ENCODE assay signal across 8 cellular contexts in genomic region chr18:12883684-12884520, GRCh38. TPM values are rescaled to one million over a fixed set of nuclear protein-coding genes. Genes with fewer than 3 reads are reported as not detected.
DNase-seq lines count a peak whose midpoint lies in the region; ATAC-seq and TF ChIP-seq lines count a peak whose summit lies in the region.

Gene PTPN2, minus strand, starts transcription at chr18:12884237. Its CDS starts 96 bp downstream, at chr18:12884141.

- H3K9me3 ChIP-seq in Panc1 (ENCODE audit: control insufficient read depth, insufficient read depth, low read depth, low read length) (no peaks in the 10 kb centered on the region), esophagus (ENCODE audit: control insufficient read depth in 2 of 2, insufficient read depth in 1 of 2, low read depth in 1 of 2, low read length in 1 of 2) (no peaks in the 10 kb centered on the region), muscle layer of duodenum (ENCODE audit: control insufficient read depth in 1 of 2, low read length in 2 of 2) (no peaks in the 10 kb centered on the region)

- H3K9me3 Mint-ChIP-seq in activated T-cell treated with anti-CD3 and anti-CD28 coated beads, Interleukin-2, amount 50 U/mL, for 4 hours = no peaks in the 10 kb centered on the region

- TF ChIP-seq CTCF in KMS-11 (conservative IDR thresholded peaks at IDR 0.05; ENCODE audit: low read depth, low read length) (no peak), Panc1 (IDR thresholded peaks at IDR 0.05) (no peak)

- no TSS peak for BruUV-seq in Panc1 (replicated peaks; lab: Mats Ljungman, UMichigan)

- peak within 1 kb of the TSS; percentile 74 for H3K4me2 ChIP-seq in KMS-11

- WGBS in esophagus, 2 donors = 0% methylated on average over 85 to 111 of the region's 111 CpGs

- H3K27me3 ChIP-seq in KMS-11 (ENCODE audit: insufficient read depth, low read depth) (no peaks in the 10 kb centered on the region), Panc1 (ENCODE audit: control insufficient read depth, insufficient read depth, low read length) (no peaks in the 10 kb centered on the region), esophagus (ENCODE audit: control insufficient read depth in 1 of 2, insufficient read depth in 2 of 2, low read length in 2 of 2) (no peaks in the 10 kb centered on the region), muscle layer of duodenum (ENCODE audit: low read depth, low read length) (no peaks in the 10 kb centered on the region)

- H2AFZ ChIP-seq in KMS-11 (ENCODE audit: low read depth) = peak within 1 kb of the TSS; percentile 65; the same call in 1 of the 2 replicates

- no peak within 1 kb of the TSS for H3K4me3 ChIP-seq in KMS-11 (IDR thresholded peaks at IDR 0.05; ENCODE audit: insufficient read depth, low read depth, low read length)
- H3K4me3 ChIP-seq in Panc1 (ENCODE audit: low read depth in 2 of 2, low read length in 2 of 2) = peak within 1 kb of the TSS; percentile 84 to 93
- peak within 1 kb of the TSS; percentile 79 to 86 for H3K4me3 ChIP-seq in esophagus (ENCODE audit: low read depth in 1 of 2, low read length in 2 of 2)
- peak within 1 kb of the TSS; percentile 66 to 89 for H3K4me3 ChIP-seq in muscle layer of duodenum (ENCODE audit: low read depth in 1 of 2, low read length in 2 of 2)

- ATAC-seq in GM21786 (IDR thresholded peaks at IDR 0.05; ENCODE audit: unreplicated experiment) (peak; percentile 59), Panc1 (peak; percentile 95)
- ATAC-seq in activated T-cell treated with anti-CD3 and anti-CD28 coated beads, Interleukin-2, amount 50 U/mL, for 4 hours = peak; percentile 88 to 90

- in situ Hi-C loops in Panc1 (cut with HindIII; ENCODE audit: low pct_unique_long_range_greater_than_20kb, low sequenced_read_pairs) = no loop called here

- H3K4me1 ChIP-seq in KMS-11 (ENCODE audit: low read depth, poor library complexity, severe bottlenecking) (peaks cover 39% of the 10 kb centered on the region), Panc1 (ENCODE audit: control insufficient read depth, insufficient read depth, low read length) (peaks cover 36% of the 10 kb centered on the region), esophagus (ENCODE audit: control insufficient read depth in 2 of 2, insufficient read depth in 2 of 2, low read length in 1 of 2) (no peaks in the 10 kb centered on the region), muscle layer of duodenum (ENCODE audit: control insufficient read depth in 1 of 2, insufficient read depth in 2 of 2, low read length in 2 of 2) (peaks cover 4 to 18% of the 10 kb centered on the region in 2 donors)

- H3K27ac ChIP-seq in KMS-11 = peak within 1 kb of the TSS; percentile 87
- H3K27ac ChIP-seq in Panc1 (ENCODE audit: low read length) = peak within 1 kb of the TSS; percentile 95
- peak within 1 kb of the TSS; percentile 98 to 99 for H3K27ac ChIP-seq in esophagus (ENCODE audit: low read depth in 2 of 2, low read length in 1 of 2)
- peak within 1 kb of the TSS; percentile 95 for H3K27ac ChIP-seq in muscle layer of duodenum (ENCODE audit: low read length)

- CTCF ChIA-PET in Panc1 (lab: Charles Lee) = no interaction called here

- no peaks in the 10 kb centered on the region for H3K27me3 Mint-ChIP-seq in activated T-cell treated with anti-CD3 and anti-CD28 coated beads, Interleukin-2, amount 50 U/mL, for 4 hours (ENCODE audit: low read depth)

- intact Hi-C loops in Panc1 (cut with micrococcal nuclease; ENCODE audit: unreplicated experiment) = no loop called here

- H3K4me1 Mint-ChIP-seq in activated T-cell treated with anti-CD3 and anti-CD28 coated beads, Interleukin-2, amount 50 U/mL, for 4 hours (ENCODE audit: low read depth) = peaks cover 59% of the 10 kb centered on the region

- DNase-seq in DMS79 treated with DMSO at 0.1 percent for 48 hours (lab: John Stamatoyannopoulos, UW) = peak; percentile 84
- DNase-seq in Panc1 (ENCODE audit: low read depth, low spot score) = peak; percentile 62
- DNase-seq in activated T-cell treated with anti-CD3 and anti-CD28 coated beads, Interleukin-2, amount 50 U/mL, for 4 hours = peak; percentile 88
- peak; percentile 82 for DNase-seq in stimulated activated CD8-positive, alpha-beta memory T cell treated with anti-CD3 and anti-CD28 coated beads, Interleukin-7, amount 100 ng/mL, for 24 hours (ENCODE audit: low read depth)

- no peaks in the 10 kb centered on the region for H3K36me3 ChIP-seq in KMS-11 (ENCODE audit: insufficient read depth)
- peaks cover 5% of the 10 kb centered on the region; the same call in 1 of the 2 replicates for H3K36me3 ChIP-seq in Panc1 (ENCODE audit: control insufficient read depth, insufficient read depth, low read length)
- peaks cover 0 to 2% of the 10 kb centered on the region in 2 donors for H3K36me3 ChIP-seq in esophagus (ENCODE audit: control insufficient read depth in 2 of 2, insufficient read depth in 2 of 2, low read length in 1 of 2)
- peaks cover 0 to 4% of the 10 kb centered on the region in 2 donors for H3K36me3 ChIP-seq in muscle layer of duodenum (ENCODE audit: control insufficient read depth in 1 of 2, insufficient read depth in 2 of 2, low read length in 2 of 2)

- POLR2A ChIA-PET in Panc1 (lab: Charles Lee) = interaction anchor here (0.6 to 1.3 kb wide), 14 partner anchors 9 to 794 kb away, joined by 3 to 10 read pairs (median 4); no protein-coding TSS in a partner anchor

- H3K79me2 ChIP-seq in KMS-11 (ENCODE audit: insufficient read depth, low read depth) = peaks cover 48% of the 10 kb centered on the region

- H3K4me3 Mint-ChIP-seq in activated T-cell treated with anti-CD3 and anti-CD28 coated beads, Interleukin-2, amount 50 U/mL, for 4 hours = peak within 1 kb of the TSS; percentile 97

- H3K9ac ChIP-seq in KMS-11 = peak within 1 kb of the TSS; percentile 88

- peaks cover 5% of the 10 kb centered on the region for H3K36me3 Mint-ChIP-seq in activated T-cell treated with anti-CD3 and anti-CD28 coated beads, Interleukin-2, amount 50 U/mL, for 4 hours (ENCODE audit: insufficient read depth)

- H4K20me1 ChIP-seq in KMS-11 (ENCODE audit: insufficient read depth) = no peaks in the 10 kb centered on the region

RNA-seq across cellular contexts. Expression of gene PTPN2, which starts in this region (rescaled TPM):
- total RNA-seq in Panc1 (2021; ENCODE audit: unreplicated experiment) = 34.8 TPM
- 27.6 TPM for polyA plus RNA-seq in Panc1 (2012; ENCODE audit: insufficient read length)
- total RNA-seq in activated T-cell treated with anti-CD3 and anti-CD28 coated beads, Interleukin-2, amount 50 U/mL, for 4 hours = 10 to 100 TPM; 61.7 to 77.6 (median 65.2) TPM
- polyA plus RNA-seq in esophagus = 10 to 100 TPM; 18.9 to 20.7 TPM
